Comparison of ENCODE assay signal across 1 cellular context in genomic region chr2:159297042-159297707, GRCh38.
TF ChIP-seq lines count a peak whose summit lies in the region.

No MANE protein-coding gene starts in this region.

TF ChIP-seq in GM12878, 131 proteins besides CTCF, POLR2A, EP300 and RAD21:
- TF ChIP-seq SUZ12 (IDR thresholded peaks at IDR 0.05; ENCODE audit: unreplicated experiment) (no peak), IRF5 (IDR thresholded peaks at IDR 0.05; ENCODE audit: borderline replicate concordance) (no peak), BHLHE40 (IDR thresholded peaks at IDR 0.05; ENCODE audit: borderline replicate concordance in 1 of 2, low read depth in 2 of 2, low read length in 1 of 2) (no peak), CUX1 (IDR thresholded peaks at IDR 0.05; ENCODE audit: insufficient replicate concordance, low read depth, low read length) (no peak), NR2F1 (conservative IDR thresholded peaks at IDR 0.05) (no peak), NR2C1 (IDR thresholded peaks at IDR 0.05) (no peak), MYC (IDR thresholded peaks at IDR 0.05; ENCODE audit: insufficient read depth, insufficient read length, insufficient replicate concordance, low read length, severe bottlenecking) (no peak), ATF3 (IDR thresholded peaks at IDR 0.05; ENCODE audit: borderline replicate concordance, extremely low read depth, low read depth, low read length) (no peak), SKIL (IDR thresholded peaks at IDR 0.05; ENCODE audit: low read depth, poor library complexity, severe bottlenecking) (no peak), MXI1 (IDR thresholded peaks at IDR 0.05; ENCODE audit: low read depth, low read length) (no peak), RFX5 (IDR thresholded peaks at IDR 0.05; ENCODE audit: low read depth, low read length) (no peak), ZZZ3 (IDR thresholded peaks at IDR 0.05; ENCODE audit: control insufficient read depth, insufficient read length, low read depth) (no peak), ETV6 (conservative IDR thresholded peaks at IDR 0.05 in 1 of 2, IDR thresholded peaks at IDR 0.05 in 1 of 2; ENCODE audit: borderline replicate concordance in 1 of 2, low read depth in 1 of 2) (no peak), SMC3 (IDR thresholded peaks at IDR 0.05; ENCODE audit: borderline replicate concordance, low read length) (no peak), GATAD2B (conservative IDR thresholded peaks at IDR 0.05; ENCODE audit: low read depth) (no peak), TCF3 (IDR thresholded peaks at IDR 0.05; ENCODE audit: borderline replicate concordance, insufficient read depth, low read depth, low read length) (no peak), MYB (IDR thresholded peaks at IDR 0.05; ENCODE audit: borderline replicate concordance, low read depth, low read length) (no peak), CBFB (IDR thresholded peaks at IDR 0.05; ENCODE audit: low read depth) (no peak), BMI1 (IDR thresholded peaks at IDR 0.05; ENCODE audit: borderline replicate concordance) (no peak), SREBF2 (IDR thresholded peaks at IDR 0.05; ENCODE audit: low read length) (no peak)
